Comparison of ENCODE assay signal across 1 cellular context in the genomic region with DNA sequence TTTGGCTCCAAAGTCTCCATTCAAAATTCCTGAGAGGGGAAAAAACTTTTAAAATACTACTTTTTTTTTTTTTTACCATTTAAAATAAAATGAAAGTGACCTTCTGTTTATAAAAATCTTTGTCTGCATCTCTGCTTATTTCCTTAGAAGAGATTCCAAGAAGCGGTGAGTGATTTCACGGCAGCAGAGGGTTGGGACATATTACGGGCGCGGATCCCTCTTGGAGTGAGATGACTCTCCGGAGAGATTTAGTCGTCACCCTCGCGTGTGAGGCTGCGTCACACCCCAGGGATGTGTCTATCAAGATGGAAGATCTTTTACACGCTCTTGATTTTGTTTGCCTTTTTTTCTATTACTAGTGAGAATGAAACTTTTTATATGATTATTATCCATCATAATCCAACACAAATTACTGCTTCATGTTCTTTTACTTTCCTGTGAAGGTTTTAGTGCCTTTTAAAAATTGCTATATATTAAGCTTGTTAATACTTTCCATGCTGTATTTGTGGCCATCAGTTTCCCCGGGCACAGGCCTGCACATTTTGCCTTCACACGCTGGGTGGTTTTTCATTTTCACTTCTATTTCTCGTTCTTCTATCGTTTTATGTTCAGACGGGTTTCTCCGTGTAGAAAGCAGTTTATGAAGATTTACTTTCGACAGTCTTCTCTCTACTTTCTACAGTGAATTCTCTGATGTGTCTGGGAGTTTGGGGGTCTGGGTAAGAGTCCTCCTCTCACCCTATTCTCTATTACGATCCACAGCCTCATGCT.
TF ChIP-seq lines count a peak whose summit lies in the region.

No MANE protein-coding gene starts in this region.

TF ChIP-seq in HepG2, 621 proteins besides CTCF, POLR2A, EP300 and RAD21 (continued from another document):
- TF ChIP-seq, protein P1, sequence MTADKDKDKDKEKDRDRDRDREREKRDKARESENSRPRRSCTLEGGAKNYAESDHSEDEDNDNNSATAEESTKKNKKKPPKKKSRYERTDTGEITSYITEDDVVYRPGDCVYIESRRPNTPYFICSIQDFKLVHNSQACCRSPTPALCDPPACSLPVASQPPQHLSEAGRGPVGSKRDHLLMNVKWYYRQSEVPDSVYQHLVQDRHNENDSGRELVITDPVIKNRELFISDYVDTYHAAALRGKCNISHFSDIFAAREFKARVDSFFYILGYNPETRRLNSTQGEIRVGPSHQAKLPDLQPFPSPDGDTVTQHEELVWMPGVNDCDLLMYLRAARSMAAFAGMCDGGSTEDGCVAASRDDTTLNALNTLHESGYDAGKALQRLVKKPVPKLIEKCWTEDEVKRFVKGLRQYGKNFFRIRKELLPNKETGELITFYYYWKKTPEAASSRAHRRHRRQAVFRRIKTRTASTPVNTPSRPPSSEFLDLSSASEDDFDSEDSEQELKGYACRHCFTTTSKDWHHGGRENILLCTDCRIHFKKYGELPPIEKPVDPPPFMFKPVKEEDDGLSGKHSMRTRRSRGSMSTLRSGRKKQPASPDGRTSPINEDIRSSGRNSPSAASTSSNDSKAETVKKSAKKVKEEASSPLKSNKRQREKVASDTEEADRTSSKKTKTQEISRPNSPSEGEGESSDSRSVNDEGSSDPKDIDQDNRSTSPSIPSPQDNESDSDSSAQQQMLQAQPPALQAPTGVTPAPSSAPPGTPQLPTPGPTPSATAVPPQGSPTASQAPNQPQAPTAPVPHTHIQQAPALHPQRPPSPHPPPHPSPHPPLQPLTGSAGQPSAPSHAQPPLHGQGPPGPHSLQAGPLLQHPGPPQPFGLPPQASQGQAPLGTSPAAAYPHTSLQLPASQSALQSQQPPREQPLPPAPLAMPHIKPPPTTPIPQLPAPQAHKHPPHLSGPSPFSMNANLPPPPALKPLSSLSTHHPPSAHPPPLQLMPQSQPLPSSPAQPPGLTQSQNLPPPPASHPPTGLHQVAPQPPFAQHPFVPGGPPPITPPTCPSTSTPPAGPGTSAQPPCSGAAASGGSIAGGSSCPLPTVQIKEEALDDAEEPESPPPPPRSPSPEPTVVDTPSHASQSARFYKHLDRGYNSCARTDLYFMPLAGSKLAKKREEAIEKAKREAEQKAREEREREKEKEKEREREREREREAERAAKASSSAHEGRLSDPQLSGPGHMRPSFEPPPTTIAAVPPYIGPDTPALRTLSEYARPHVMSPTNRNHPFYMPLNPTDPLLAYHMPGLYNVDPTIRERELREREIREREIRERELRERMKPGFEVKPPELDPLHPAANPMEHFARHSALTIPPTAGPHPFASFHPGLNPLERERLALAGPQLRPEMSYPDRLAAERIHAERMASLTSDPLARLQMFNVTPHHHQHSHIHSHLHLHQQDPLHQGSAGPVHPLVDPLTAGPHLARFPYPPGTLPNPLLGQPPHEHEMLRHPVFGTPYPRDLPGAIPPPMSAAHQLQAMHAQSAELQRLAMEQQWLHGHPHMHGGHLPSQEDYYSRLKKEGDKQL (CRISPR knock-in tag; IDR thresholded peaks at IDR 0.05; ENCODE audit: low read depth), result no peak
- TF ChIP-seq ZNF740 (CRISPR knock-in tag; IDR thresholded peaks at IDR 0.05) (no peak), NKX3-1 (CRISPR knock-in tag; IDR thresholded peaks at IDR 0.05) (no peak), ZBTB2 (CRISPR knock-in tag; IDR thresholded peaks at IDR 0.05; ENCODE audit: low read depth) (no peak), FLYWCH1 (CRISPR knock-in tag; IDR thresholded peaks at IDR 0.05) (no peak), THAP11 (CRISPR knock-in tag; IDR thresholded peaks at IDR 0.05) (no peak), ZMYM3 (CRISPR knock-in tag; IDR thresholded peaks at IDR 0.05) (no peak), ETV6 (CRISPR knock-in tag; conservative IDR thresholded peaks at IDR 0.05) (no peak), ZFX (CRISPR knock-in tag; IDR thresholded peaks at IDR 0.05; ENCODE audit: low read depth) (no peak), ZNF207 (IDR thresholded peaks at IDR 0.05; ENCODE audit: borderline replicate concordance) (no peak), TEAD2 (CRISPR knock-in tag; IDR thresholded peaks at IDR 0.05) (no peak), SIX4 (CRISPR knock-in tag; IDR thresholded peaks at IDR 0.05) (no peak)
- TF ChIP-seq, protein P2, sequence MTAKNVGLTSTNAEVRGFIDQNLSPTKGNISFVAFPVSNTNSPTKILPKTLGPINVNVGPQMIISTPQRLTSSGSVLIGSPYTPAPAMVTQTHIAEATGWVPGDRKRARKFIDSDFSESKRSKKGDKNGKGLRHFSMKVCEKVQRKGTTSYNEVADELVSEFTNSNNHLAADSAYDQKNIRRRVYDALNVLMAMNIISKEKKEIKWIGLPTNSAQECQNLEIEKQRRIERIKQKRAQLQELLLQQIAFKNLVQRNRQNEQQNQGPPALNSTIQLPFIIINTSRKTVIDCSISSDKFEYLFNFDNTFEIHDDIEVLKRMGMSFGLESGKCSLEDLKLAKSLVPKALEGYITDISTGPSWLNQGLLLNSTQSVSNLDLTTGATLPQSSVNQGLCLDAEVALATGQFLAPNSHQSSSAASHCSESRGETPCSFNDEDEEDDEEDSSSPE (CRISPR knock-in tag; IDR thresholded peaks at IDR 0.05), result no peak
- TF ChIP-seq, protein P3, sequence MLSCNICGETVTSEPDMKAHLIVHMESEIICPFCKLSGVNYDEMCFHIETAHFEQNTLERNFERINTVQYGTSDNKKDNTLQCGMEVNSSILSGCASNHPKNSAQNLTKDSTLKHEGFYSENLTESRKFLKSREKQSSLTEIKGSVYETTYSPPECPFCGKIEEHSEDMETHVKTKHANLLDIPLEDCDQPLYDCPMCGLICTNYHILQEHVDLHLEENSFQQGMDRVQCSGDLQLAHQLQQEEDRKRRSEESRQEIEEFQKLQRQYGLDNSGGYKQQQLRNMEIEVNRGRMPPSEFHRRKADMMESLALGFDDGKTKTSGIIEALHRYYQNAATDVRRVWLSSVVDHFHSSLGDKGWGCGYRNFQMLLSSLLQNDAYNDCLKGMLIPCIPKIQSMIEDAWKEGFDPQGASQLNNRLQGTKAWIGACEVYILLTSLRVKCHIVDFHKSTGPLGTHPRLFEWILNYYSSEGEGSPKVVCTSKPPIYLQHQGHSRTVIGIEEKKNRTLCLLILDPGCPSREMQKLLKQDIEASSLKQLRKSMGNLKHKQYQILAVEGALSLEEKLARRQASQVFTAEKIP (CRISPR knock-in tag; IDR thresholded peaks at IDR 0.05; ENCODE audit: borderline replicate concordance), result no peak
- TF ChIP-seq, protein P4, sequence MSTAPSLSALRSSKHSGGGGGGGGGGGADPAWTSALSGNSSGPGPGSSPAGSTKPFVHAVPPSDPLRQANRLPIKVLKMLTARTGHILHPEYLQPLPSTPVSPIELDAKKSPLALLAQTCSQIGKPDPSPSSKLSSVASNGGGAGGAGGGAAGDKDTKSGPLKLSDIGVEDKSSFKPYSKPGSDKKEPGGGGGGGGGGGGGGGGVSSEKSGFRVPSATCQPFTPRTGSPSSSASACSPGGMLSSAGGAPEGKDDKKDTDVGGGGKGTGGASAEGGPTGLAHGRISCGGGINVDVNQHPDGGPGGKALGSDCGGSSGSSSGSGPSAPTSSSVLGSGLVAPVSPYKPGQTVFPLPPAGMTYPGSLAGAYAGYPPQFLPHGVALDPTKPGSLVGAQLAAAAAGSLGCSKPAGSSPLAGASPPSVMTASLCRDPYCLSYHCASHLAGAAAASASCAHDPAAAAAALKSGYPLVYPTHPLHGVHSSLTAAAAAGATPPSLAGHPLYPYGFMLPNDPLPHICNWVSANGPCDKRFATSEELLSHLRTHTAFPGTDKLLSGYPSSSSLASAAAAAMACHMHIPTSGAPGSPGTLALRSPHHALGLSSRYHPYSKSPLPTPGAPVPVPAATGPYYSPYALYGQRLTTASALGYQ (CRISPR knock-in tag; IDR thresholded peaks at IDR 0.05), result no peak
